In genomic region chr9:98182069-98182820, GRCh38 we compare ENCODE assay signal across 1 cellular context.
TF ChIP-seq lines count a peak whose summit lies in the region.

No MANE protein-coding gene starts in this region.

TF ChIP-seq in K562, 482 proteins besides CTCF, POLR2A, EP300 and RAD21 (continued from another document and continues in another):
- TF ChIP-seq ZNF609 (CRISPR knock-in tag; IDR thresholded peaks at IDR 0.05; ENCODE audit: borderline replicate concordance) (no peak), ID3 (CRISPR knock-in tag; IDR thresholded peaks at IDR 0.05) (no peak), ID3 (tag; IDR thresholded peaks at IDR 0.05) (0 out of 2 replicates have a peak, but pooled peaks have one; percentile 16), ZNF766 (CRISPR knock-in tag; conservative IDR thresholded peaks at IDR 0.05) (no peak; the same call in 1 of the 2 replicates), GTF3C2 (IDR thresholded peaks at IDR 0.05; ENCODE audit: borderline replicate concordance, extremely low read depth, insufficient read length) (no peak), HMBOX1 (IDR thresholded peaks at IDR 0.05) (peak; percentile 96), ZFP91 (CRISPR knock-in tag; IDR thresholded peaks at IDR 0.05) (no peak), HOMEZ (CRISPR knock-in tag; IDR thresholded peaks at IDR 0.05) (no peak), EZH2 (IDR thresholded peaks at IDR 0.05; ENCODE audit: borderline replicate concordance, low read depth, low read length) (no peak), HSF4 (CRISPR knock-in tag; IDR thresholded peaks at IDR 0.05; ENCODE audit: borderline replicate concordance) (no peak), CEBPZ (IDR thresholded peaks at IDR 0.05; ENCODE audit: borderline replicate concordance, low read depth, low read length) (no peak), CLOCK (CRISPR knock-in tag; IDR thresholded peaks at IDR 0.05; ENCODE audit: borderline replicate concordance) (no peak), ZNF830 (CRISPR knock-in tag; IDR thresholded peaks at IDR 0.05) (no peak), ZNF589 (CRISPR knock-in tag; IDR thresholded peaks at IDR 0.05; ENCODE audit: low read depth) (peak; percentile 38; the same call in 1 of the 2 replicates), ZBTB2 (IDR thresholded peaks at IDR 0.05) (peak; percentile 71; the same call in 1 of the 2 replicates), GABPB1 (CRISPR knock-in tag; IDR thresholded peaks at IDR 0.05) (peak; percentile 62; the same call in 1 of the 2 replicates), TRIM25 (IDR thresholded peaks at IDR 0.05; ENCODE audit: borderline replicate concordance) (no peak), MCM5 (IDR thresholded peaks at IDR 0.05; ENCODE audit: low read depth) (no peak), THAP7 (CRISPR knock-in tag; IDR thresholded peaks at IDR 0.05) (no peak), HDAC2 (IDR thresholded peaks at IDR 0.05) (peak; percentile 93), ZNF324 (CRISPR knock-in tag; IDR thresholded peaks at IDR 0.05) (no peak), ZBTB12 (CRISPR knock-in tag; IDR thresholded peaks at IDR 0.05) (no peak), ELF1 (tag; IDR thresholded peaks at IDR 0.05) (0 out of 2 replicates have a peak, but pooled peaks have one; percentile 38), SMARCE1 (IDR thresholded peaks at IDR 0.05) (peak; percentile 89; the same call in 1 of the 2 replicates)
